Comparison of ENCODE assay signal across 8 cellular contexts in genomic region chr7:35799846-35800717, GRCh38. TPM values are rescaled to one million over a fixed set of nuclear protein-coding genes. Genes with fewer than 3 reads are reported as not detected.
A peak's percentile ranks its signal among the peaks of the same experiment; 100 is the strongest.
DNase-seq lines count a peak whose midpoint lies in the region; ATAC-seq and TF ChIP-seq lines count a peak whose summit lies in the region.

No MANE protein-coding gene starts in this region.

- H3K36me3 ChIP-seq in BE2C, result no peaks in the 10 kb centered on the region

- no peaks in the 10 kb centered on the region for H3K27me3 ChIP-seq in BE2C

- H3K4me3 ChIP-seq in BE2C (ENCODE audit: low read depth, low read length), result peak overlapping the region; percentile 84

- H3K9me3 ChIP-seq in BE2C, result no peaks in the 10 kb centered on the region

- H3K27ac ChIP-seq in cingulate gyrus (ENCODE audit: low read depth, low read length), result peak overlapping the region; percentile 98

- no peak for TF ChIP-seq CTCF in BE2C (IDR thresholded peaks at IDR 0.05; ENCODE audit: low read depth, low read length)

- DNase-seq in BE2C (peak; percentile 90), GM19238 (ENCODE audit: insufficient read length, low spot score) (peak; percentile 50), NCI-H446 (lab: John Stamatoyannopoulos, UW) (peak; percentile 92 to 95), left kidney (ENCODE audit: low read depth, low spot score) (peak; percentile 98)
- peak; percentile 83 for DNase-seq in stimulated activated CD4-positive, alpha-beta T cell treated with anti-CD3 and anti-CD28 coated beads, Interleukin-2, amount 100 ng/mL, for 24 hours

- no peaks in the 10 kb centered on the region; the same call in 1 of the 2 replicates for H3K4me1 ChIP-seq in BE2C

- peak; percentile 43 for ATAC-seq in HG03378 (IDR thresholded peaks at IDR 0.05; ENCODE audit: unreplicated experiment)
- ATAC-seq in activated CD4-positive, CD25-positive, alpha-beta regulatory T cell treated with anti-CD3 and anti-CD28 coated beads, Interleukin-2, amount 50 U/mL, for 24 hours, result peak; percentile 36 to 44

RNA-seq across cellular contexts. Expression of gene SEPTIN7, which starts 0.8 kb away (rescaled TPM):
- 241 TPM for polyA plus RNA-seq in BE2C (2012; ENCODE audit: insufficient read depth, insufficient read length, low read depth)

Comparison
In these comparisons a context has a peak if more than half of its experiments do, and no peak if none do; other contexts are left out.
1. Peak in every context shown above with its lines: DNase-seq, ATAC-seq, H3K4me3 ChIP-seq and H3K27ac ChIP-seq.